In genomic region chr6:45677381-45677992, GRCh38 we compare ENCODE assay signal across 9 cellular contexts.
A peak's percentile ranks its signal among the peaks of the same experiment; 100 is the strongest.
DNase-seq lines count a peak whose midpoint lies in the region; ATAC-seq, FAIRE-seq and TF ChIP-seq lines count a peak whose summit lies in the region.
"Had no signal": no experiment of that assay in that cellular context is flagged by ENCODE, and none has a peak within 500 bp of the region (broad histone marks: within the 10 kb centered on the region; RNA-seq: fewer than 3 reads in every experiment).

No MANE protein-coding gene starts in this region.

- no peaks in the 10 kb centered on the region for H3K27me3 ChIP-seq in keratinocyte (ENCODE audit: control insufficient read depth, extremely low read depth, insufficient read depth, low read length)

- no peak for FAIRE-seq in keratinocyte (lab: Jason Lieb, UNC)
- FAIRE-seq: A204.1 had no signal

- ATAC-seq in HG02798 (IDR thresholded peaks at IDR 0.05; ENCODE audit: poor library complexity, unreplicated experiment) (peak; percentile 49), omental fat pad (ENCODE audit: low FRiP score) (no peak)
- peak; percentile 75 for ATAC-seq in stimulated activated naive CD8-positive, alpha-beta T cell treated with anti-CD3 and anti-CD28 coated beads, Interleukin-15, Interleukin-2, amounts not matched to agents 100 U/mL and 50 U/mL, for 24 hours

- H4K20me1 ChIP-seq in keratinocyte (ENCODE audit: control insufficient read depth, extremely low read depth, insufficient read depth, low read length), result no peaks in the 10 kb centered on the region

- no peak overlapping the region for H3K4me3 ChIP-seq in keratinocyte (ENCODE audit: control insufficient read depth in 2 of 3, extremely low read depth in 1 of 3, insufficient read depth in 2 of 3, low read depth in 1 of 3, low read length in 3 of 3)

- no peak overlapping the region for H3K27ac ChIP-seq in keratinocyte (ENCODE audit: control insufficient read depth, insufficient read depth, low read length)

- no peaks in the 10 kb centered on the region for H3K36me3 ChIP-seq in keratinocyte (ENCODE audit: control insufficient read depth in 2 of 2, extremely low read depth in 1 of 2, insufficient read depth in 2 of 2, low read length in 2 of 2)

- no peaks in the 10 kb centered on the region for H3K79me2 ChIP-seq in keratinocyte (ENCODE audit: control insufficient read depth, insufficient read depth, low read length)

- H3K9me3 ChIP-seq in keratinocyte (ENCODE audit: control insufficient read depth, low read depth, low read length), result peaks cover 5% of the 10 kb centered on the region

- dilution Hi-C loops in keratinocyte (cut with MboI; ENCODE audit: extremely low pct_ligation_motif_present, low sequenced_read_pairs), result no loop called here

- peak overlapping the region; percentile 1 for H3K9ac ChIP-seq in keratinocyte (ENCODE audit: control insufficient read depth, extremely low read depth, insufficient read depth, low read length)

- TF ChIP-seq CTCF in keratinocyte (optimal IDR thresholded peaks at IDR 0.05 in 1 of 3, IDR thresholded peaks at IDR 0.05 in 1 of 3, conservative IDR thresholded peaks at IDR 0.05 in 1 of 3; ENCODE audit: extremely low read depth in 1 of 3, insufficient read depth in 2 of 3, low read length in 3 of 3) (no peak), omental fat pad (IDR thresholded peaks at IDR 0.05) (no peak)

- H2AFZ ChIP-seq in keratinocyte (ENCODE audit: control insufficient read depth, low read length), result peak overlapping the region; percentile 72

- no peaks in the 10 kb centered on the region for H3K9me1 ChIP-seq in keratinocyte (ENCODE audit: control insufficient read depth, extremely low read depth, insufficient read depth, low read length)

- peak; percentile 25 for DNase-seq in DMS153 (lab: John Stamatoyannopoulos, UW)
- DNase-seq in DMS153 treated with DMSO at 0.1 percent for 48 hours (lab: John Stamatoyannopoulos, UW; ENCODE audit: unreplicated experiment), result no peak
- DNase-seq in NOMO-1 treated with DMSO at 0.1 percent for 48 hours (lab: John Stamatoyannopoulos, UW; ENCODE audit: unreplicated experiment), result peak; percentile 72
- peak; percentile 14 for DNase-seq in activated gamma-delta T cell treated with anti-CD3 and anti-CD28 coated beads, Interleukin-2, amount 50 U/mL, for 16 hours (ENCODE audit: low read depth)
- DNase-seq in keratinocyte (ENCODE audit: low read depth, low spot score), result no peak
- peak; percentile 51 for DNase-seq in stimulated activated naive CD8-positive, alpha-beta T cell treated with anti-CD3 and anti-CD28 coated beads, Interleukin-15, Interleukin-2, amounts not matched to agents 100 U/mL and 50 U/mL, for 24 hours
- no peak for DNase-seq in omental fat pad (ENCODE audit: low spot score)

- H3K4me1 ChIP-seq in keratinocyte (ENCODE audit: control insufficient read depth, extremely low read depth, insufficient read depth, low read length), result peaks cover 15% of the 10 kb centered on the region

- H3K4me2 ChIP-seq in keratinocyte (ENCODE audit: control insufficient read depth, extremely low read depth, insufficient read depth, low read depth, low read length), result peak overlapping the region; percentile 29

Comparison
In these comparisons a context has a peak if more than half of its experiments do, and no peak if none do; other contexts are left out.
1. DNase-seq: peak in DMS153 (single experiment), NOMO-1 treated with DMSO at 0.1 percent for 48 hours (single experiment), activated gamma-delta T cell treated with anti-CD3 and anti-CD28 coated beads, Interleukin-2, amount 50 U/mL, for 16 hours (single experiment) and stimulated activated naive CD8-positive, alpha-beta T cell treated with anti-CD3 and anti-CD28 coated beads, Interleukin-15, Interleukin-2, amounts not matched to agents 100 U/mL and 50 U/mL, for 24 hours (single experiment); none in DMS153 treated with DMSO at 0.1 percent for 48 hours (single experiment), keratinocyte (single experiment) and omental fat pad (single experiment).